ENCODE assay signal across 1 cellular context in the genomic region with DNA sequence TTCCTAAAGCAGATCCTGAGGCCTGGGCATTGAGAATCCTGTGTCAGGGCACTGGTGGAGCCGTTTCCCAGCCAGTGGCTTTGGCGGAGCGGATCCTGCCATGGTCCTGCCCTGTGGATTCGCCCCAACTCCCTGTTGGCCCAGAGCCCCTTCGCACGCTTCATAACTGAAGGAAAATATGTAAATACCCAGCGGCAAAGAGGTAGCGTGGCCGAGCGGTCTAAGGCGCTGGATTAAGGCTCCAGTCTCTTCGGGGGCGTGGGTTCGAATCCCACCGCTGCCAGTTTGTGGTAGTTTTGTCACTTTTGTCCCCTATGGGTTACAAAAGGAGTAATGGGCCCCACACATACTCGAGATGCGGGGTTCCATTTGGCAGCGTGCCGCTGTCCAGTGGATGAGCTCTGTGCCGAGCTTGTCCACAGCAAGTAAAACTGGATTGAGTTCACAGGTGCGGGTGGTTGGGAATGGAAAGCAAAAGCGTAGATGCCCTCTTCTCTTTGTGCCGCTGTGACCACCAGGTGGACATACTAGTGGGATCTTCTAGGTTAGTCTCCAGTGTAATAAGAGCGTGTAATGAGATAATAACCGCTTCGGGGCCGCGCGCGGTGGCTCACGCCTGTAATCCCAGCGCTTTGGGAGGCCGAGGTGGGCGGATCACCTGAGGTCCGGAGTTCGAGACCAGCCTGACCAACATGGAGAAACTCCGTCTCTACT.
TF ChIP-seq lines count a peak whose summit lies in the region.

No MANE protein-coding gene starts in this region.

TF ChIP-seq in K562, 482 proteins besides CTCF, POLR2A, EP300 and RAD21 (continued from another document and continues in another):
- TF ChIP-seq NRF1 (conservative IDR thresholded peaks at IDR 0.05 in 1 of 2, IDR thresholded peaks at IDR 0.05 in 1 of 2) (peak in 1 of 2 experiments; percentile 28; a peak in 2 of 4 replicates), ZNF436 (CRISPR knock-in tag; IDR thresholded peaks at IDR 0.05) (no peak), SIX5 (IDR thresholded peaks at IDR 0.05; ENCODE audit: borderline replicate concordance in 1 of 2, insufficient read depth in 1 of 2, low read depth in 1 of 2, low read length in 2 of 2) (no peak), SMAD3 (CRISPR knock-in tag; conservative IDR thresholded peaks at IDR 0.05) (no peak), ZNF398 (CRISPR knock-in tag; IDR thresholded peaks at IDR 0.05) (no peak), KLF6 (CRISPR knock-in tag; IDR thresholded peaks at IDR 0.05; ENCODE audit: borderline replicate concordance) (no peak), PTRF (tag; IDR thresholded peaks at IDR 0.05) (no peak), E2F5 (CRISPR knock-in tag; IDR thresholded peaks at IDR 0.05) (no peak), IRF2 (CRISPR knock-in tag; IDR thresholded peaks at IDR 0.05) (no peak), ZNF445 (CRISPR knock-in tag; IDR thresholded peaks at IDR 0.05; ENCODE audit: low read depth) (no peak), CXXC5 (CRISPR knock-in tag; IDR thresholded peaks at IDR 0.05) (peak; percentile 78), RAD51 (IDR thresholded peaks at IDR 0.05; ENCODE audit: borderline replicate concordance, low read depth) (no peak; the same call in 1 of the 2 replicates), MGA (IDR thresholded peaks at IDR 0.05) (no peak), RBBP5 (IDR thresholded peaks at IDR 0.05; ENCODE audit: borderline replicate concordance, insufficient read depth, low read length, poor library complexity, severe bottlenecking) (peak; percentile 52), ZNF12 (CRISPR knock-in tag; IDR thresholded peaks at IDR 0.05) (no peak), HSF4 (CRISPR knock-in tag; IDR thresholded peaks at IDR 0.05; ENCODE audit: borderline replicate concordance) (no peak), HNRNPK (IDR thresholded peaks at IDR 0.05; ENCODE audit: low read depth, low read length, poor library complexity, severe bottlenecking) (no peak), ZBTB17 (CRISPR knock-in tag; IDR thresholded peaks at IDR 0.05) (no peak), ZNF354B (CRISPR knock-in tag; IDR thresholded peaks at IDR 0.05) (no peak), ZNF274 (IDR thresholded peaks at IDR 0.05; ENCODE audit: borderline replicate concordance, low read depth, low read length) (no peak), ZFP30 (CRISPR knock-in tag; IDR thresholded peaks at IDR 0.05; ENCODE audit: borderline replicate concordance) (no peak), ZNF644 (tag; IDR thresholded peaks at IDR 0.05; ENCODE audit: low read depth) (no peak), SUPT5H (IDR thresholded peaks at IDR 0.05) (no peak), ZNF507 (tag; conservative IDR thresholded peaks at IDR 0.05) (no peak), NR2C2 (CRISPR knock-in tag; IDR thresholded peaks at IDR 0.05) (no peak; the same call in 1 of the 2 replicates), NR2C2 (tag; IDR thresholded peaks at IDR 0.05) (no peak; the same call in 1 of the 2 replicates), E2F4 (CRISPR knock-in tag; IDR thresholded peaks at IDR 0.05; ENCODE audit: low read depth) (no peak), GABPB2 (CRISPR knock-in tag; conservative IDR thresholded peaks at IDR 0.05) (no peak), TCF7L2 (IDR thresholded peaks at IDR 0.05; ENCODE audit: low read depth, low read length) (no peak), ZKSCAN3 (CRISPR knock-in tag; IDR thresholded peaks at IDR 0.05) (no peak), TAF15 (IDR thresholded peaks at IDR 0.05; ENCODE audit: low read depth, low read length) (no peak), ZNF224 (CRISPR knock-in tag; IDR thresholded peaks at IDR 0.05) (no peak), GATA2 (CRISPR knock-in tag; IDR thresholded peaks at IDR 0.05) (no peak), ZBTB43 (CRISPR knock-in tag; IDR thresholded peaks at IDR 0.05) (no peak)
- TF ChIP-seq, protein P1, sequence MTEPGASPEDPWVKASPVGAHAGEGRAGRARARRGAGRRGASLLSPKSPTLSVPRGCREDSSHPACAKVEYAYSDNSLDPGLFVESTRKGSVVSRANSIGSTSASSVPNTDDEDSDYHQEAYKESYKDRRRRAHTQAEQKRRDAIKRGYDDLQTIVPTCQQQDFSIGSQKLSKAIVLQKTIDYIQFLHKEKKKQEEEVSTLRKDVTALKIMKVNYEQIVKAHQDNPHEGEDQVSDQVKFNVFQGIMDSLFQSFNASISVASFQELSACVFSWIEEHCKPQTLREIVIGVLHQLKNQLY (CRISPR knock-in tag; conservative IDR thresholded peaks at IDR 0.05), result no peak
- TF ChIP-seq, protein P2, sequence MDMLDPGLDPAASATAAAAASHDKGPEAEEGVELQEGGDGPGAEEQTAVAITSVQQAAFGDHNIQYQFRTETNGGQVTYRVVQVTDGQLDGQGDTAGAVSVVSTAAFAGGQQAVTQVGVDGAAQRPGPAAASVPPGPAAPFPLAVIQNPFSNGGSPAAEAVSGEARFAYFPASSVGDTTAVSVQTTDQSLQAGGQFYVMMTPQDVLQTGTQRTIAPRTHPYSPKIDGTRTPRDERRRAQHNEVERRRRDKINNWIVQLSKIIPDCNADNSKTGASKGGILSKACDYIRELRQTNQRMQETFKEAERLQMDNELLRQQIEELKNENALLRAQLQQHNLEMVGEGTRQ (CRISPR knock-in tag; IDR thresholded peaks at IDR 0.05), result no peak
- TF ChIP-seq, protein P3, sequence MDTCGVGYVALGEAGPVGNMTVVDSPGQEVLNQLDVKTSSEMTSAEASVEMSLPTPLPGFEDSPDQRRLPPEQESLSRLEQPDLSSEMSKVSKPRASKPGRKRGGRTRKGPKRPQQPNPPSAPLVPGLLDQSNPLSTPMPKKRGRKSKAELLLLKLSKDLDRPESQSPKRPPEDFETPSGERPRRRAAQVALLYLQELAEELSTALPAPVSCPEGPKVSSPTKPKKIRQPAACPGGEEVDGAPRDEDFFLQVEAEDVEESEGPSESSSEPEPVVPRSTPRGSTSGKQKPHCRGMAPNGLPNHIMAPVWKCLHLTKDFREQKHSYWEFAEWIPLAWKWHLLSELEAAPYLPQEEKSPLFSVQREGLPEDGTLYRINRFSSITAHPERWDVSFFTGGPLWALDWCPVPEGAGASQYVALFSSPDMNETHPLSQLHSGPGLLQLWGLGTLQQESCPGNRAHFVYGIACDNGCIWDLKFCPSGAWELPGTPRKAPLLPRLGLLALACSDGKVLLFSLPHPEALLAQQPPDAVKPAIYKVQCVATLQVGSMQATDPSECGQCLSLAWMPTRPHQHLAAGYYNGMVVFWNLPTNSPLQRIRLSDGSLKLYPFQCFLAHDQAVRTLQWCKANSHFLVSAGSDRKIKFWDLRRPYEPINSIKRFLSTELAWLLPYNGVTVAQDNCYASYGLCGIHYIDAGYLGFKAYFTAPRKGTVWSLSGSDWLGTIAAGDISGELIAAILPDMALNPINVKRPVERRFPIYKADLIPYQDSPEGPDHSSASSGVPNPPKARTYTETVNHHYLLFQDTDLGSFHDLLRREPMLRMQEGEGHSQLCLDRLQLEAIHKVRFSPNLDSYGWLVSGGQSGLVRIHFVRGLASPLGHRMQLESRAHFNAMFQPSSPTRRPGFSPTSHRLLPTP (IDR thresholded peaks at IDR 0.05; ENCODE audit: borderline replicate concordance, extremely low read depth, insufficient read length), result peak; percentile 82
